29 cellular contexts compared by ENCODE assay signal in genomic region chr6:160714731-160715130, GRCh38. TPM values are rescaled to one million over a fixed set of nuclear protein-coding genes. Genes with fewer than 3 reads are reported as not detected.
"Had no signal": no experiment of that assay in that cellular context is flagged by ENCODE, and none has a peak within 500 bp of the region (broad histone marks: within the 10 kb centered on the region; RNA-seq: fewer than 3 reads in every experiment).

No MANE protein-coding gene starts in this region.

- H3K4me3 ChIP-seq: ascending aorta, SK-N-MC had no signal

- H3K36me3 ChIP-seq: ascending aorta had no signal

- DNase-seq: activated CD4-positive, alpha-beta memory T cell treated with anti-CD3 and anti-CD28 coated beads, Interleukin-2, amount 10 ng/mL, durations not matched to agents 7 days and 5 days; activated CD4-positive, alpha-beta T cell treated with anti-CD3 and anti-CD28 coated beads, Interleukin-2, amount 50 U/mL, for 1 hour; activated CD4-positive, CD25-positive, alpha-beta regulatory T cell; activated gamma-delta T cell; activated naive CD4-positive, alpha-beta T cell treated with anti-CD3 and anti-CD28 coated beads, Interleukin-2, amount 50 U/mL, for 16 hours; activated T-cell treated with anti-CD3 and anti-CD28 coated beads for 4 hours; activated T-cell treated with anti-CD3 and anti-CD28 coated beads, Interleukin-2, amount 50 U/mL, for 48 hours; amniotic stem cell; KG1; NCI-H1048; NCI-H146; NCI-H1930; NCI-H2171 treated with DMSO at 0.1 percent for 48 hours; NCI-H226; NCI-H526 treated with DMSO at 0.1 percent for 48 hours; NCI-H82; RPMI8226; T-cell; T-helper 2 cell; T1000 had no signal

- H3K4me1 ChIP-seq: ascending aorta had no signal

- H3K9me3 ChIP-seq: ascending aorta had no signal

- H3K27ac ChIP-seq: ascending aorta, SK-N-MC had no signal

- H3K27me3 ChIP-seq: ascending aorta had no signal

RNA-seq across cellular contexts. Expression of gene PLG, which starts 12.7 kb away (rescaled TPM):
- total RNA-seq: activated CD8-positive, alpha-beta memory T cell treated with anti-CD3 and anti-CD28 coated beads for 36 hours; activated T-helper 17 cell treated with anti-CD3 and anti-CD28 coated beads, Interleukin-2, amount 50 U/mL, for 72 hours; LHCN-M2; M059J; NCI-H460; Right ventricle myocardium inferior had no signal

RNA-seq across cellular contexts. Expression of gene LPA, which starts 50.7 kb away (rescaled TPM):
- total RNA-seq: activated CD4-positive, alpha-beta memory T cell treated with anti-CD3 and anti-CD28 coated beads, Interleukin-2, amount 10 ng/mL, durations not matched to agents 7 days and 5 days; activated CD8-positive, alpha-beta memory T cell treated with anti-CD3 and anti-CD28 coated beads for 36 hours; activated T-helper 17 cell treated with anti-CD3 and anti-CD28 coated beads, Interleukin-2, amount 50 U/mL, for 72 hours; ascending aorta; LHCN-M2; M059J; NCI-H460; OCI-LY7; Right ventricle myocardium inferior had no signal
